Comparison of ENCODE assay signal across 21 cellular contexts in genomic region chr2:126796931-126797621, GRCh38.
"Had no signal": no experiment of that assay in that cellular context is flagged by ENCODE, and none has a peak within 500 bp of the region (broad histone marks: within the 10 kb centered on the region; RNA-seq: fewer than 3 reads in every experiment).

No MANE protein-coding gene starts in this region.

- ATAC-seq: activated T-cell treated with anti-CD3 and anti-CD28 coated beads, Interleukin-2, amount 50 U/mL, for 72 hours; mucosa of descending colon; naive thymus-derived CD8-positive, alpha-beta T cell had no signal

- H3K4me3 Mint-ChIP-seq: activated naive CD8-positive, alpha-beta T cell; activated T-cell treated with anti-CD3 and anti-CD28 coated beads, Interleukin-2, amount 50 U/mL, for 72 hours; naive thymus-derived CD8-positive, alpha-beta T cell had no signal

- FAIRE-seq: endothelial cell of umbilical vein had no signal

- DNase-seq: activated CD4-positive, alpha-beta T cell treated with anti-CD3 and anti-CD28 coated beads, Interleukin-2, amount 50 U/mL, for 4 hours; activated CD4-positive, CD25-positive, alpha-beta regulatory T cell treated with anti-CD3 and anti-CD28 coated beads, Interleukin-2, amount 50 U/mL, for 72 hours; activated gamma-delta T cell; activated T-cell treated with anti-CD3 and anti-CD28 coated beads, Interleukin-2, amount 50 U/mL, for 72 hours; amniotic stem cell; central memory CD4-positive, alpha-beta T cell; cortex of kidney; effector CD4-positive, alpha-beta T cell; foreskin fibroblast; mucosa of descending colon; naive thymus-derived CD8-positive, alpha-beta T cell; retina; stimulated activated CD4-positive, alpha-beta T cell treated with anti-CD3 and anti-CD28 coated beads, Interleukin-4, amount 100 ng/mL, for 24 hours; stimulated activated naive CD4-positive, alpha-beta T cell treated with Interleukin-2 at 50 U/mL for 16 hours had no signal

- H3K27ac Mint-ChIP-seq: activated naive CD8-positive, alpha-beta T cell; activated T-cell treated with anti-CD3 and anti-CD28 coated beads, Interleukin-2, amount 50 U/mL, for 72 hours had no signal

- H3K36me3 Mint-ChIP-seq: activated naive CD8-positive, alpha-beta T cell; naive thymus-derived CD8-positive, alpha-beta T cell had no signal

- H3K36me3 ChIP-seq: neutrophil, vagina had no signal

- H3K4me1 Mint-ChIP-seq: naive thymus-derived CD8-positive, alpha-beta T cell had no signal

- H3K4me1 ChIP-seq: vagina had no signal

- H3K27ac ChIP-seq: neutrophil, SK-N-MC, skin epidermis, vagina had no signal

- H3K27me3 ChIP-seq: vagina had no signal

- H3K4me3 ChIP-seq: lung, mucosa of descending colon, SK-N-MC, skin epidermis, vagina had no signal

- H3K9me3 ChIP-seq: mucosa of descending colon, neutrophil, vagina had no signal

- H3K9me3 Mint-ChIP-seq: activated T-cell treated with anti-CD3 and anti-CD28 coated beads, Interleukin-2, amount 50 U/mL, for 72 hours; naive thymus-derived CD8-positive, alpha-beta T cell had no signal
